ENCODE assay signal across 14 cellular contexts in the genomic region with DNA sequence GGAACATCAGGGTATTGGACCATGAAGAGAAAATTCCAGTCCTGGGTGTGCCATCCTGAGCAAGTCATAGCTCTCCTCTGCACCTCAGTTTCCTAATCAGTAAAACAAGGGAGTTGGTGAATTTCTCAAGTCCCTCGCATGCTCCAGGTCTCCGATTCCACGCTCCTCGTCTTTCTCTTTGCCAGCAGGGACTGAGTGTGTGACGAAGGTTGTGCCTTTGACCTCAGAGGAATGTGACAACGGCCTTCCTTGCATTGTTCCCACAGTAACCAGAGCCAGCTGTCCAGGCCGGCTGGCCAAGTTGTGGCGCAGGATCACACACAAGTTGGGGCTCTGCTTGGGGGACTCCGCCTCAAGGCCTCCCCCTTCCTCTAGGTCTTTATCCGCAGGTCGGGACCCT.
DNase-seq lines count a peak whose midpoint lies in the region; ATAC-seq, FAIRE-seq and TF ChIP-seq lines count a peak whose summit lies in the region.
"Had no signal": no experiment of that assay in that cellular context is flagged by ENCODE, and none has a peak within 500 bp of the region (broad histone marks: within the 10 kb centered on the region; RNA-seq: fewer than 3 reads in every experiment).

No MANE protein-coding gene starts in this region.

- no peaks in the 10 kb centered on the region for H3K9me3 Mint-ChIP-seq in endothelial cell (ENCODE audit: unreplicated experiment)
- H3K9me3 Mint-ChIP-seq in activated T-helper 1 cell treated with anti-CD3 and anti-CD28 coated beads, Interleukin-12 subunit alpha, Interleukin-12 subunit beta, Interleukin-2, Interleukin-4 antibody, amounts not matched to agents 30 ng/mL and 10 ng/mL and 1 ng/mL, durations not matched to agents 14 hours and 24 hours and 36 hours, result no peaks in the 10 kb centered on the region

- FAIRE-seq in kidney (lab: Jason Lieb, UNC), result no peak
- FAIRE-seq: GM19239 had no signal

- H3K9me3 ChIP-seq in kidney (ENCODE audit: control insufficient read depth in 1 of 2, low read length in 2 of 2), result no peaks in the 10 kb centered on the region
- H3K9me3 ChIP-seq: colonic mucosa, neutrophil had no signal

- H3K27ac ChIP-seq in kidney (ENCODE audit: low read depth in 2 of 2, low read length in 2 of 2), result peak overlapping the region in 1 of 2 donors; percentile 54
- H3K27ac ChIP-seq: colonic mucosa, neutrophil, RWPE1 had no signal

- peaks cover 13 to 22% of the 10 kb centered on the region in 2 donors for H3K4me1 ChIP-seq in kidney (ENCODE audit: control insufficient read depth in 1 of 2, insufficient read depth in 1 of 2, low read depth in 1 of 2, low read length in 2 of 2)
- H3K4me1 ChIP-seq: colonic mucosa had no signal

- intact Hi-C loops in kidney (cut with DNase I), result no loop called here
- intact Hi-C loops in activated T-helper 1 cell treated with anti-CD3 and anti-CD28 coated beads, Interleukin-12 subunit alpha, Interleukin-12 subunit beta, Interleukin-2, Interleukin-4 antibody, amounts not matched to agents 30 ng/mL and 10 ng/mL and 1 ng/mL, durations not matched to agents 14 hours and 24 hours and 36 hours (cut with micrococcal nuclease), result no loop called here

- peaks cover 2% of the 10 kb centered on the region for H3K27me3 Mint-ChIP-seq in endothelial cell (ENCODE audit: unreplicated experiment)
- H3K27me3 Mint-ChIP-seq in activated T-helper 1 cell treated with anti-CD3 and anti-CD28 coated beads, Interleukin-12 subunit alpha, Interleukin-12 subunit beta, Interleukin-2, Interleukin-4 antibody, amounts not matched to agents 30 ng/mL and 10 ng/mL and 1 ng/mL, durations not matched to agents 14 hours and 24 hours and 36 hours (ENCODE audit: insufficient read depth), result no peaks in the 10 kb centered on the region
- H3K27me3 Mint-ChIP-seq: CD4-positive, alpha-beta memory T cell had no signal

- no peak overlapping the region for H3K9ac ChIP-seq in kidney (ENCODE audit: low read length in 2 of 2)

- H3K4me3 ChIP-seq in kidney (ENCODE audit: low read length in 2 of 2), result no peak overlapping the region
- H3K4me3 ChIP-seq in skeletal muscle cell (ENCODE audit: low read depth, low read length), result no peak overlapping the region
- H3K4me3 ChIP-seq: colonic mucosa had no signal

- TF ChIP-seq CTCF in endothelial cell (IDR thresholded peaks at IDR 0.05; ENCODE audit: unreplicated experiment) (no peak), kidney (IDR thresholded peaks at IDR 0.05; ENCODE audit: borderline replicate concordance, extremely low read depth, insufficient read depth) (no peak)

- DNase-seq in HK-2 (ENCODE audit: unreplicated experiment) (peak; percentile 7), endothelial cell (ENCODE audit: low spot score) (peak; percentile 39), kidney (peak; percentile 87), skeletal muscle cell (ENCODE audit: low read depth) (peak; percentile 31), activated T-cell treated with anti-CD3 and anti-CD28 coated beads for 4 hours (no peak)
- DNase-seq in activated T-helper 1 cell treated with anti-CD3 and anti-CD28 coated beads, Interleukin-12 subunit alpha, Interleukin-12 subunit beta, Interleukin-2, Interleukin-4 antibody, amounts not matched to agents 30 ng/mL and 10 ng/mL and 1 ng/mL, durations not matched to agents 14 hours and 24 hours and 36 hours (ENCODE audit: low spot score), result no peak
- DNase-seq: CD4-positive, alpha-beta memory T cell; colonic mucosa; NCI-H446 had no signal

- H3K36me3 ChIP-seq in kidney (ENCODE audit: control insufficient read depth in 1 of 2, insufficient read depth in 2 of 2, low read length in 2 of 2), result no peaks in the 10 kb centered on the region
- H3K36me3 ChIP-seq: colonic mucosa had no signal

- H3K4me3 Mint-ChIP-seq in endothelial cell (ENCODE audit: unreplicated experiment), result no peak overlapping the region
- no peak overlapping the region for H3K4me3 Mint-ChIP-seq in activated T-helper 1 cell treated with anti-CD3 and anti-CD28 coated beads, Interleukin-12 subunit alpha, Interleukin-12 subunit beta, Interleukin-2, Interleukin-4 antibody, amounts not matched to agents 30 ng/mL and 10 ng/mL and 1 ng/mL, durations not matched to agents 14 hours and 24 hours and 36 hours
- H3K4me3 Mint-ChIP-seq: CD4-positive, alpha-beta memory T cell had no signal

- peak overlapping the region; percentile 74 for H3K27ac Mint-ChIP-seq in endothelial cell (ENCODE audit: unreplicated experiment)
- no peak overlapping the region for H3K27ac Mint-ChIP-seq in activated T-helper 1 cell treated with anti-CD3 and anti-CD28 coated beads, Interleukin-12 subunit alpha, Interleukin-12 subunit beta, Interleukin-2, Interleukin-4 antibody, amounts not matched to agents 30 ng/mL and 10 ng/mL and 1 ng/mL, durations not matched to agents 14 hours and 24 hours and 36 hours

- H3K36me3 Mint-ChIP-seq in endothelial cell (ENCODE audit: low read depth, unreplicated experiment), result no peaks in the 10 kb centered on the region
- H3K36me3 Mint-ChIP-seq in activated T-helper 1 cell treated with anti-CD3 and anti-CD28 coated beads, Interleukin-12 subunit alpha, Interleukin-12 subunit beta, Interleukin-2, Interleukin-4 antibody, amounts not matched to agents 30 ng/mL and 10 ng/mL and 1 ng/mL, durations not matched to agents 14 hours and 24 hours and 36 hours (ENCODE audit: low read depth), result peaks cover 29% of the 10 kb centered on the region

- peaks cover 3% of the 10 kb centered on the region for H3K4me1 Mint-ChIP-seq in endothelial cell (ENCODE audit: unreplicated experiment)
- H3K4me1 Mint-ChIP-seq in activated T-helper 1 cell treated with anti-CD3 and anti-CD28 coated beads, Interleukin-12 subunit alpha, Interleukin-12 subunit beta, Interleukin-2, Interleukin-4 antibody, amounts not matched to agents 30 ng/mL and 10 ng/mL and 1 ng/mL, durations not matched to agents 14 hours and 24 hours and 36 hours (ENCODE audit: low read depth), result peaks cover 50% of the 10 kb centered on the region

- no peak for ATAC-seq in HG03521 (IDR thresholded peaks at IDR 0.05; ENCODE audit: unreplicated experiment)
- no peak for ATAC-seq in HG02981 (IDR thresholded peaks at IDR 0.05; ENCODE audit: unreplicated experiment)

Comparison
In these comparisons a context has a peak if more than half of its experiments do, and no peak if none do; other contexts are left out.
1. DNase-seq: peak in HK-2 (single experiment), endothelial cell (single experiment), kidney (single experiment) and skeletal muscle cell (single experiment); none in activated T-helper 1 cell treated with anti-CD3 and anti-CD28 coated beads, Interleukin-12 subunit alpha, Interleukin-12 subunit beta, Interleukin-2, Interleukin-4 antibody, amounts not matched to agents 30 ng/mL and 10 ng/mL and 1 ng/mL, durations not matched to agents 14 hours and 24 hours and 36 hours (single experiment) and activated T-cell treated with anti-CD3 and anti-CD28 coated beads for 4 hours (single experiment).